25 cellular contexts compared by ENCODE assay signal in the genomic region with DNA sequence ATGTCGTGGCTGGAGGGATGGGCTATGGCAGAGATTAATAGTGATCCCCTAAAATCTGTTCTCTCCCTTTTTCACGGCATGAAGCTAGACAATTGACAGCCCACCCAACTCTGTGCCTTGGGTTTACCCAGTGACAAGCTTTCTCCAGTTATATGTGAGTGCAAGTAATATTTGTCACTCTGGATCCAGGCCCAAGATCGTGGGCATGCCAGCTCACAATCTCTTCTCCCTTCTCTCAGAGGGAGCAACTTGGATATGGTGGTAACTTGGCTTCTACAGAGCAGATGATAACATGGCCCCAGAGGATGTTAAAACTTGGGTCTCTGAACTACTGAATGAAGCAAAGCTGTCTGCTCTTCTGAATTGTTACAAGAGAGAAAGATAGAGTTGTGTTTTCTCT. TPM values are rescaled to one million over a fixed set of nuclear protein-coding genes. Genes with fewer than 3 reads are reported as not detected.
DNase-seq lines count a peak whose midpoint lies in the region; ATAC-seq, FAIRE-seq and TF ChIP-seq lines count a peak whose summit lies in the region.
"Had no signal": no experiment of that assay in that cellular context is flagged by ENCODE, and none has a peak within 500 bp of the region (broad histone marks: within the 10 kb centered on the region; RNA-seq: fewer than 3 reads in every experiment).

No MANE protein-coding gene starts in this region.

- no peak for TF ChIP-seq POLR2A in heart left ventricle (IDR thresholded peaks at IDR 0.05)
- TF ChIP-seq POLR2A in H1 (IDR thresholded peaks at IDR 0.05; ENCODE audit: control extremely low read depth in 1 of 2, low read depth in 2 of 2, low read length in 2 of 2): no peak
- TF ChIP-seq POLR2A in prostate gland (IDR thresholded peaks at IDR 0.05): no peak

- H3F3A ChIP-seq in smooth muscle cell (ENCODE audit: low read depth): no peaks in the 10 kb centered on the region

- H2BK12ac ChIP-seq in H1 (ENCODE audit: low read depth, low read length): no peak overlapping the region

- no peak overlapping the region for H2AK5ac ChIP-seq in H1 (ENCODE audit: low read depth, low read length)

- no peak overlapping the region for H4K8ac ChIP-seq in H1 (ENCODE audit: extremely low read depth, insufficient read depth, low read length)

- no peak overlapping the region for H3K56ac ChIP-seq in H1 (replicated peaks; ENCODE audit: insufficient read length, low read depth, low read length)

- H2BK5ac ChIP-seq in H1 (ENCODE audit: low read depth, low read length): no peak overlapping the region

- H3K14ac ChIP-seq in H1 (ENCODE audit: insufficient read length): no peak overlapping the region

- intact Hi-C loops in heart left ventricle (cut with DNase I): no loop called here
- intact Hi-C loops in prostate gland (cut with DNase I): no loop called here

- ATAC-seq in heart left ventricle: no peak
- no peak for ATAC-seq in HG03571 (IDR thresholded peaks at IDR 0.05; ENCODE audit: unreplicated experiment)
- ATAC-seq: HepG2 had no signal

- DNase-seq in right atrium auricular region (ENCODE audit: low spot score): peak; percentile 56
- no peak for DNase-seq in heart left ventricle
- DNase-seq in H1 (ENCODE audit: low read depth in 1 of 2, low spot score in 2 of 2): no peak
- DNase-seq in smooth muscle cell (lab: John Stamatoyannopoulos, UW; ENCODE audit: unreplicated experiment): no peak
- DNase-seq in iPS-NIHi11 (ENCODE audit: low spot score): no peak
- DNase-seq in prostate gland (ENCODE audit: low spot score): no peak
- DNase-seq: 8988T, ACHN, Calu3, DMS79 treated with DMSO at 0.1 percent for 48 hours, GF-D8, Kasumi-1, MV-4-11, NCI-H1105, NCI-H1436 treated with DMSO at 0.1 percent for 48 hours, NCI-H187 treated with DMSO at 0.1 percent for 48 hours, NCI-H446, NCI-H524 treated with DMSO at 0.1 percent for 48 hours, NCI-H774 had no signal

- H2BK20ac ChIP-seq in H1 (ENCODE audit: low read length): no peak overlapping the region

- H3K79me1 ChIP-seq in H1 (ENCODE audit: low read depth, low read length): no peaks in the 10 kb centered on the region

- TF ChIP-seq EP300 in H1 (IDR thresholded peaks at IDR 0.05; ENCODE audit: borderline replicate concordance in 1 of 2, low read depth in 2 of 2, low read length in 2 of 2): no peak

- CTCF ChIA-PET in H1 (lab: Charles Lee; ENCODE audit: partially characterized antibody): interaction anchor here (0.7 to 13.4 kb wide), 9 partner anchors 8 to 111 kb away, joined by 3 to 140 read pairs (median 5); partner anchors contain the start of gene C11orf96

- no peaks in the 10 kb centered on the region for H3K79me2 ChIP-seq in H1 (ENCODE audit: control insufficient read depth in 1 of 2, insufficient read depth in 2 of 2, low read length in 2 of 2)
- no peaks in the 10 kb centered on the region for H3K79me2 ChIP-seq in smooth muscle cell (ENCODE audit: low read depth)

- H3K4me2 ChIP-seq in H1 (ENCODE audit: insufficient read depth in 1 of 2, low read depth in 2 of 2, low read length in 2 of 2) (no peak overlapping the region), smooth muscle cell (no peak overlapping the region)

- no peak for TF ChIP-seq RAD21 in H1 (IDR thresholded peaks at IDR 0.05 in 1 of 2, conservative IDR thresholded peaks at IDR 0.05 in 1 of 2; ENCODE audit: low read depth in 2 of 2, low read length in 2 of 2)

- WGBS in heart left ventricle, 4 donors: 75 to 82% (median 79%) methylated on average over 3 of the region's 3 CpGs
- WGBS in H1 (ENCODE audit: extremely low coverage in 1 of 2, insufficient coverage in 1 of 2, insufficient read length in 1 of 2, insufficient replicate concordance in 2 of 2, low coverage in 1 of 2, low lambda C conversion rate in 2 of 2, missing lambda C conversion rate in 1 of 2), 2 experiments: 86% methylated on average over 3 of the region's 3 CpGs; no CpG with 5 or more reads in 1 of the 2 experiments
- WGBS in smooth muscle cell (ENCODE audit: low lambda C conversion rate): 90% methylated on average over 3 of the region's 3 CpGs
- WGBS in prostate gland: 48% methylated on average over 3 of the region's 3 CpGs

- H3K4me3 ChIP-seq in right atrium auricular region (no peak overlapping the region), heart left ventricle (no peak overlapping the region), H1 (ENCODE audit: extremely low read depth in 1 of 4, insufficient read depth in 2 of 4, low read depth in 3 of 4, low read length in 4 of 4) (no peak overlapping the region), smooth muscle cell (no peak overlapping the region), prostate gland (no peak overlapping the region)

- H2BK120ac ChIP-seq in H1 (replicated peaks; ENCODE audit: low read depth, low read length): no peak overlapping the region

- H3K27ac ChIP-seq in right atrium auricular region (no peak overlapping the region), heart left ventricle (no peak overlapping the region), H1 (ENCODE audit: low read depth, low read length) (no peak overlapping the region), smooth muscle cell (ENCODE audit: low read depth) (no peak overlapping the region), prostate gland (no peak overlapping the region)

- no peak overlapping the region for H3K4ac ChIP-seq in H1 (replicated peaks; ENCODE audit: insufficient read length, low read depth, low read length)

- no peak overlapping the region for H3K23ac ChIP-seq in H1 (ENCODE audit: insufficient read length)

- H4K20me1 ChIP-seq in H1 (replicated peaks in 1 of 2; ENCODE audit: control insufficient read depth in 1 of 2, insufficient read depth in 2 of 2, low read length in 2 of 2): no peaks in the 10 kb centered on the region
- H4K20me1 ChIP-seq in smooth muscle cell (ENCODE audit: low read depth): no peaks in the 10 kb centered on the region

- H4K5ac ChIP-seq in H1 (ENCODE audit: insufficient read length, low read depth, low read length): no peak overlapping the region

- no peaks in the 10 kb centered on the region for H3K36me3 ChIP-seq in right atrium auricular region
- no peaks in the 10 kb centered on the region for H3K36me3 ChIP-seq in heart left ventricle
- no peaks in the 10 kb centered on the region for H3K36me3 ChIP-seq in H1 (ENCODE audit: control insufficient read depth in 2 of 4, insufficient read depth in 4 of 4, low read length in 3 of 4)
- H3K36me3 ChIP-seq in smooth muscle cell (ENCODE audit: low read depth): no peaks in the 10 kb centered on the region
- H3K36me3 ChIP-seq in prostate gland: no peaks in the 10 kb centered on the region

- H3K4me1 ChIP-seq in right atrium auricular region: no peaks in the 10 kb centered on the region
- H3K4me1 ChIP-seq in heart left ventricle: peaks cover 0 to 10% (median 0%) of the 10 kb centered on the region in 12 donors
- peaks cover 3 to 9% (median 5%) of the 10 kb centered on the region in 4 experiments for H3K4me1 ChIP-seq in H1 (replicated peaks in 1 of 4; ENCODE audit: control insufficient read depth in 3 of 4, insufficient read depth in 4 of 4, low read length in 3 of 4)
- H3K4me1 ChIP-seq in smooth muscle cell (ENCODE audit: low read depth): peaks cover 13% of the 10 kb centered on the region
- no peaks in the 10 kb centered on the region for H3K4me1 ChIP-seq in prostate gland (replicated peaks)

- H2BK15ac ChIP-seq in H1 (ENCODE audit: low read length): no peak overlapping the region

- FAIRE-seq in H1 (lab: Jason Lieb, UNC): no peak
- FAIRE-seq: GM12892, H54, HepG2, RCC 7860 had no signal

- POLR2A ChIA-PET in H1 (lab: Charles Lee; ENCODE audit: partially characterized antibody): no interaction called here

- H2AFZ ChIP-seq in H1 (ENCODE audit: low read length): 0 out of 2 replicates have a peak overlapping the region, but pooled peaks have one; percentile 27
- peak overlapping the region; percentile 80 for H2AFZ ChIP-seq in smooth muscle cell (ENCODE audit: low read depth)

- no peaks in the 10 kb centered on the region for H3K27me3 ChIP-seq in right atrium auricular region
- peaks cover 0 to 6% (median 0%) of the 10 kb centered on the region in 9 donors for H3K27me3 ChIP-seq in heart left ventricle
- no peaks in the 10 kb centered on the region for H3K27me3 ChIP-seq in H1 (replicated peaks in 1 of 4; ENCODE audit: control insufficient read depth in 3 of 4, extremely low read depth in 1 of 4, insufficient read depth in 3 of 4, low read length in 3 of 4)
- H3K27me3 ChIP-seq in smooth muscle cell (ENCODE audit: low read depth): no peaks in the 10 kb centered on the region
- H3K27me3 ChIP-seq in prostate gland (replicated peaks; ENCODE audit: insufficient read depth): no peaks in the 10 kb centered on the region

- no peak overlapping the region for H3K18ac ChIP-seq in H1 (ENCODE audit: extremely low read depth, low read length)

- H3K9ac ChIP-seq in H1 (replicated peaks in 1 of 4; ENCODE audit: extremely low read depth in 1 of 4, low read depth in 3 of 4, low read length in 3 of 4): no peak overlapping the region
- H3K9ac ChIP-seq in smooth muscle cell (ENCODE audit: low read depth): no peak overlapping the region

- no peaks in the 10 kb centered on the region for H3K23me2 ChIP-seq in H1 (ENCODE audit: low read depth, low read length)

- H3K9me3 ChIP-seq in right atrium auricular region: peaks cover 0 to 13% of the 10 kb centered on the region in 2 donors
- peaks cover 0 to 19% (median 0%) of the 10 kb centered on the region in 12 donors for H3K9me3 ChIP-seq in heart left ventricle
- H3K9me3 ChIP-seq in H1 (ENCODE audit: insufficient read depth in 2 of 2, low read depth in 1 of 2, low read length in 1 of 2): peaks cover 0 to 2% of the 10 kb centered on the region in 2 experiments; a peak in 1 of 4 replicates
- H3K9me3 ChIP-seq in smooth muscle cell (replicated peaks; ENCODE audit: low read depth): no peaks in the 10 kb centered on the region
- no peaks in the 10 kb centered on the region for H3K9me3 ChIP-seq in prostate gland

- TF ChIP-seq CTCF in right atrium auricular region (IDR thresholded peaks at IDR 0.05) (no peak), heart left ventricle (IDR thresholded peaks at IDR 0.05) (no peak), H1 (IDR thresholded peaks at IDR 0.05; ENCODE audit: control extremely low read depth in 1 of 3, insufficient read depth in 1 of 3, low read depth in 1 of 3, low read length in 3 of 3) (no peak), smooth muscle cell (IDR thresholded peaks at IDR 0.05; ENCODE audit: borderline replicate concordance, insufficient read depth, poor library complexity, severe bottlenecking) (no peak), prostate gland (IDR thresholded peaks at IDR 0.05) (no peak)

- H4K91ac ChIP-seq in H1 (replicated peaks; ENCODE audit: insufficient read length, low read length): no peak overlapping the region

RNA-seq across cellular contexts. Expression of gene C11orf96, which starts 20.8 kb away (rescaled TPM):
- total RNA-seq in right atrium auricular region (100 to 1,000 TPM in 1 of 2 donors, 10 to 100 TPM in 1; 60.2 to 156 TPM), heart left ventricle (100 to 1,000 TPM in 1 of 9 donors, 10 to 100 TPM in 7, 1 to 10 TPM in 1; 9.6 to 109 (median 18.1) TPM), smooth muscle cell (39.9 and 50.5 TPM in 2 replicates), prostate gland (100 to 1,000 TPM in 1 of 2 donors, 10 to 100 TPM in 1; 21.4 to 268 TPM)
- polyA plus RNA-seq in heart left ventricle (10 to 100 TPM in 1 of 2 donors, 1 to 10 TPM in 1; 7.9 to 18.5 TPM), H1 (2011; rRNA removed) (0.91 and 2.0 TPM in 2 replicates), smooth muscle cell (22.1 and 24.3 TPM in 2 replicates)
- total RNA-seq in H1 (2021; fragmentation: NEBNext Ultra II Directional; extraction: Animal tissue kit (Norgen Biotek cat#: 25700)): 0.67 and 0.97 TPM in 2 replicates
- polyA plus RNA-seq in H1 (2011; cell fraction: cytosol; rRNA removed): 1.5 TPM
- polyA plus RNA-seq in H1 (2011; cell fraction: nucleus; rRNA removed): 1.4 TPM
- 0.51 to 0.98 TPM (median 0.72 TPM) in 4 replicates for polyA plus RNA-seq in H1 (2012, experiment 1 of 2)
- 0.28 TPM for polyA plus RNA-seq in H1 (2012, experiment 2 of 2)
- polyA plus RNA-seq in H1 (2013, experiment 1 of 2): 0.36 TPM
- 0.42 TPM for polyA plus RNA-seq in H1 (2013, experiment 2 of 2)
- not detected in 2 replicates for polyA minus RNA-seq in H1 (2011; rRNA and poly(A)+ RNA removed)
- polyA minus RNA-seq in H1 (2011; cell fraction: cytosol; rRNA and poly(A)+ RNA removed): 1.2 TPM
- polyA minus RNA-seq in H1 (2011; cell fraction: nucleus; rRNA and poly(A)+ RNA removed): 1.4 TPM
- total RNA-seq: HepG2, HT-29 had no signal
